In the genomic region with DNA sequence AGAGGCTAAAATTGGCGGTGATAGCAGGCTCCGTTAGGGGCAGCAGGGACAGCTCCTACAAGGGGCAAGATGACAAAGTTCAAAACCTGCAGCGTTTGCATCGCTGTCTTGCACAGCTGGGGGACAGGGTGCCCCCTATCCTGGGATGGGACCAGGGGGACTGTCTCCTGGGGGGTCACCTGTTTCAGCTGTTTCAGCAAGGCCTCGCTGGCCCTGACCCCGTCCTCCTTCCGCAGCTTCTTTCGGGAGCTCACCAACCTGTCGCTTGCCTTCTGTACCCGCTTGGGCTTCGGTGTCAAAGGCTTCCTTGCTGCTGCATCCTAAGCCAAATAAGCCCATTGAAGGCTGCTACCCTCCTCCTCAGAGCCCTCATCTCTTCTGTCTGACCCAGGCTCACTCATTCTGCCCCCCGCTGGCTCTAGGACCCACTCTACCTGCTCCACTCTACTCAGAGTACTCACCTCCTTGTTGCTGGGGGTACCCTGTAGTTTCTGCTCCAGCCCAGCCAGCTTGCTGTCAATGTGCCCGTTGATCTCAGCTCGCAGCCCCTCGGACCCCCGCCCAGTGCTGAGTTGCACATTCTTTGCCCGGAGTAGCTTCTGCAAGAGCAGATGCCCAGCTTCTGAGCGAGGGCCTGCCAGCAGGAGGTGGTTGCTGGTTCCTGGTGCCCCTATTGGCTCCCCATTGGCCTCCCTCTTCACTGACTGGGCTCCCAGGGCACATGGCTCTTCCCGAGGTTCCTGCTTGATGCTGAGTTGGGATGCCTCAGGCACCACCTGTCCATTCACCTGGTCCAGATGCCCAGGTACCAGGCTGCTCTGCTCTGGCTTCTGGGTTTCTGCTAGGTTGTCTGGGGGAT, we compare ENCODE assay signal across 1 cellular context.
TF ChIP-seq lines count a peak whose summit lies in the region.

No MANE protein-coding gene starts in this region.

TF ChIP-seq in PFSK-1, 5 proteins besides CTCF, POLR2A, EP300 and RAD21:
- TF ChIP-seq POLR2AphosphoS5 (IDR thresholded peaks at IDR 0.05; ENCODE audit: low read depth, low read length) (peak; percentile 20; the same call in 1 of the 2 replicates), TAF1 (IDR thresholded peaks at IDR 0.05; ENCODE audit: borderline replicate concordance, insufficient read depth, low read length) (no peak), SIN3A (IDR thresholded peaks at IDR 0.05; ENCODE audit: borderline replicate concordance, insufficient read depth, low read length) (no peak)
- TF ChIP-seq, protein P1, sequence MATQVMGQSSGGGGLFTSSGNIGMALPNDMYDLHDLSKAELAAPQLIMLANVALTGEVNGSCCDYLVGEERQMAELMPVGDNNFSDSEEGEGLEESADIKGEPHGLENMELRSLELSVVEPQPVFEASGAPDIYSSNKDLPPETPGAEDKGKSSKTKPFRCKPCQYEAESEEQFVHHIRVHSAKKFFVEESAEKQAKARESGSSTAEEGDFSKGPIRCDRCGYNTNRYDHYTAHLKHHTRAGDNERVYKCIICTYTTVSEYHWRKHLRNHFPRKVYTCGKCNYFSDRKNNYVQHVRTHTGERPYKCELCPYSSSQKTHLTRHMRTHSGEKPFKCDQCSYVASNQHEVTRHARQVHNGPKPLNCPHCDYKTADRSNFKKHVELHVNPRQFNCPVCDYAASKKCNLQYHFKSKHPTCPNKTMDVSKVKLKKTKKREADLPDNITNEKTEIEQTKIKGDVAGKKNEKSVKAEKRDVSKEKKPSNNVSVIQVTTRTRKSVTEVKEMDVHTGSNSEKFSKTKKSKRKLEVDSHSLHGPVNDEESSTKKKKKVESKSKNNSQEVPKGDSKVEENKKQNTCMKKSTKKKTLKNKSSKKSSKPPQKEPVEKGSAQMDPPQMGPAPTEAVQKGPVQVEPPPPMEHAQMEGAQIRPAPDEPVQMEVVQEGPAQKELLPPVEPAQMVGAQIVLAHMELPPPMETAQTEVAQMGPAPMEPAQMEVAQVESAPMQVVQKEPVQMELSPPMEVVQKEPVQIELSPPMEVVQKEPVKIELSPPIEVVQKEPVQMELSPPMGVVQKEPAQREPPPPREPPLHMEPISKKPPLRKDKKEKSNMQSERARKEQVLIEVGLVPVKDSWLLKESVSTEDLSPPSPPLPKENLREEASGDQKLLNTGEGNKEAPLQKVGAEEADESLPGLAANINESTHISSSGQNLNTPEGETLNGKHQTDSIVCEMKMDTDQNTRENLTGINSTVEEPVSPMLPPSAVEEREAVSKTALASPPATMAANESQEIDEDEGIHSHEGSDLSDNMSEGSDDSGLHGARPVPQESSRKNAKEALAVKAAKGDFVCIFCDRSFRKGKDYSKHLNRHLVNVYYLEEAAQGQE (IDR thresholded peaks at IDR 0.05; ENCODE audit: insufficient read depth in 1 of 2, low read depth in 2 of 2, low read length in 2 of 2), result no peak
